8 cellular contexts compared by ENCODE assay signal in genomic region chr15:40097968-40098476, GRCh38. TPM values are rescaled to one million over a fixed set of nuclear protein-coding genes. Genes with fewer than 3 reads are reported as not detected.
DNase-seq lines count a peak whose midpoint lies in the region; ATAC-seq and TF ChIP-seq lines count a peak whose summit lies in the region.

No MANE protein-coding gene starts in this region.

- CTCF ChIA-PET in A673 (lab: Charles Lee), result interaction anchor here (1.2 to 2.0 kb wide), 2 partner anchors 9 to 10 kb away, joined by 4 to 5 read pairs; partner anchors contain the start of gene BMF

- peaks cover 83% of the 10 kb centered on the region for H3K4me1 Mint-ChIP-seq in GM23338

- H3K9me3 ChIP-seq in A673 (ENCODE audit: low read depth, low read length, poor library complexity, severe bottlenecking) (no peaks in the 10 kb centered on the region), thyroid gland (no peaks in the 10 kb centered on the region)

- H3K27me3 ChIP-seq in A673 (replicated peaks; ENCODE audit: insufficient read depth, low read depth, low read length, poor library complexity) (no peaks in the 10 kb centered on the region), GM23338 (ENCODE audit: insufficient read depth) (no peaks in the 10 kb centered on the region), layer of hippocampus (ENCODE audit: control insufficient read depth, insufficient read depth, low read length) (no peaks in the 10 kb centered on the region), thyroid gland (no peaks in the 10 kb centered on the region)

- H3K27me3 Mint-ChIP-seq in GM23338 (ENCODE audit: insufficient read depth, low read depth, poor library complexity), result peaks cover 18% of the 10 kb centered on the region

- peaks cover 88% of the 10 kb centered on the region for H3K4me1 ChIP-seq in A673 (ENCODE audit: insufficient read depth, low read length, poor library complexity, severe bottlenecking)
- peaks cover 59% of the 10 kb centered on the region for H3K4me1 ChIP-seq in GM23338 (ENCODE audit: insufficient read depth)
- peaks cover 91 to 100% of the 10 kb centered on the region in 2 donors for H3K4me1 ChIP-seq in thyroid gland

- no TSS peak for BruUV-seq in A673 (replicated peaks; lab: Mats Ljungman, UMichigan)

- H4K20me1 ChIP-seq in GM23338 (replicated peaks; ENCODE audit: insufficient read depth), result 0 out of 2 replicates have a peak, but pooled peaks cover 3% of the 10 kb centered on the region

- peaks cover 14% of the 10 kb centered on the region; the same call in 2 of the 3 replicates for H3K36me3 Mint-ChIP-seq in GM23338 (ENCODE audit: low read depth)

- peaks cover 8% of the 10 kb centered on the region; the same call in 1 of the 2 replicates for H3F3A ChIP-seq in GM23338 (replicated peaks; ENCODE audit: low read depth)

- H3K9me2 ChIP-seq in GM23338 (ENCODE audit: insufficient read depth), result no peaks in the 10 kb centered on the region

- H3K36me3 ChIP-seq in A673 (ENCODE audit: insufficient read depth, low read length, poor library complexity, severe bottlenecking) (peaks cover 3% of the 10 kb centered on the region), GM23338 (ENCODE audit: insufficient read depth) (no peaks in the 10 kb centered on the region; the same call in 1 of the 2 replicates), thyroid gland (no peaks in the 10 kb centered on the region)

- intact Hi-C loops in A673 (cut with micrococcal nuclease; ENCODE audit: unreplicated experiment) (no loop called here), thyroid gland (cut with DNase I) (no loop called here)

- H3K27ac Mint-ChIP-seq in GM23338, result no peak overlapping the region

- H3K4me3 ChIP-seq in A673 (ENCODE audit: low read depth, low read length, poor library complexity, severe bottlenecking) (no peak overlapping the region), GM23338 (no peak overlapping the region), thyroid gland (replicated peaks in 1 of 3) (no peak overlapping the region)

- peak; percentile 9; the same call in 2 of the 3 replicates for ATAC-seq in GM23338
- no peak for ATAC-seq in GM19351 (IDR thresholded peaks at IDR 0.05; ENCODE audit: unreplicated experiment)
- no peak for ATAC-seq in GM21619 (IDR thresholded peaks at IDR 0.05; ENCODE audit: unreplicated experiment)
- ATAC-seq in HG02840 (IDR thresholded peaks at IDR 0.05; ENCODE audit: low FRiP score, unreplicated experiment), result no peak

- no peaks in the 10 kb centered on the region for H3K9me3 Mint-ChIP-seq in GM23338

- peak overlapping the region; percentile 65; the same call in 1 of the 2 replicates for H3K4me2 ChIP-seq in GM23338

- TF ChIP-seq CTCF in A673 (conservative IDR thresholded peaks at IDR 0.05; ENCODE audit: low read depth, low read length) (no peak), GM23338 (conservative IDR thresholded peaks at IDR 0.05; ENCODE audit: low read depth in 2 of 2) (no peak), thyroid gland (IDR thresholded peaks at IDR 0.05) (no peak)

- 32 to 41% methylated on average over 5 to 10 of the region's 10 CpGs for WGBS in thyroid gland, 2 donors

- H3K79me2 ChIP-seq in GM23338 (replicated peaks; ENCODE audit: insufficient read depth), result no peaks in the 10 kb centered on the region

- peak overlapping the region; percentile 73 for H3K27ac ChIP-seq in A673 (ENCODE audit: low read depth, low read length, poor library complexity, severe bottlenecking)
- H3K27ac ChIP-seq in GM23338 (ENCODE audit: low read depth), result 0 out of 2 replicates have a peak overlapping the region, but pooled peaks have one; percentile 64
- H3K27ac ChIP-seq in layer of hippocampus (ENCODE audit: low read depth, low read length), result peak overlapping the region; percentile 47
- peak overlapping the region; percentile 89 to 96 (median 92) for H3K27ac ChIP-seq in thyroid gland

- no peak overlapping the region for H3K4me3 Mint-ChIP-seq in GM23338

- POLR2A ChIA-PET in A673 (lab: Charles Lee; ENCODE audit: low non-redundant PET), result no interaction called here

- DNase-seq in A673 (ENCODE audit: low spot score), result no peak
- DNase-seq in GM23338 (ENCODE audit: low spot score), result peak; percentile 52
- DNase-seq in UCSD-AML1 (lab: John Stamatoyannopoulos, UW; ENCODE audit: unreplicated experiment), result peak; percentile 75
- DNase-seq in thyroid gland, result peak; percentile 53 to 54

- no peak overlapping the region for H2AFZ ChIP-seq in GM23338

- TF ChIP-seq POLR2A in thyroid gland (IDR thresholded peaks at IDR 0.05), result no peak

TF ChIP-seq in GM23338, 12 proteins besides CTCF, POLR2A, EP300 and RAD21 (continues in another document):
- TF ChIP-seq EZH2phosphoT487 (IDR thresholded peaks at IDR 0.05; ENCODE audit: unreplicated experiment) (no peak), JUNB (IDR thresholded peaks at IDR 0.05; ENCODE audit: unreplicated experiment) (no peak), ZNF462 (CRISPR knock-in tag; IDR thresholded peaks at IDR 0.05) (no peak), CREB1 (CRISPR knock-in tag; IDR thresholded peaks at IDR 0.05; ENCODE audit: low read depth) (no peak), POLR2AphosphoS5 (IDR thresholded peaks at IDR 0.05; ENCODE audit: low read depth) (no peak), ZNF114 (CRISPR knock-in tag; IDR thresholded peaks at IDR 0.05) (no peak)
- TF ChIP-seq, protein P1, sequence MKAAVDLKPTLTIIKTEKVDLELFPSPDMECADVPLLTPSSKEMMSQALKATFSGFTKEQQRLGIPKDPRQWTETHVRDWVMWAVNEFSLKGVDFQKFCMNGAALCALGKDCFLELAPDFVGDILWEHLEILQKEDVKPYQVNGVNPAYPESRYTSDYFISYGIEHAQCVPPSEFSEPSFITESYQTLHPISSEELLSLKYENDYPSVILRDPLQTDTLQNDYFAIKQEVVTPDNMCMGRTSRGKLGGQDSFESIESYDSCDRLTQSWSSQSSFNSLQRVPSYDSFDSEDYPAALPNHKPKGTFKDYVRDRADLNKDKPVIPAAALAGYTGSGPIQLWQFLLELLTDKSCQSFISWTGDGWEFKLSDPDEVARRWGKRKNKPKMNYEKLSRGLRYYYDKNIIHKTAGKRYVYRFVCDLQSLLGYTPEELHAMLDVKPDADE (IDR thresholded peaks at IDR 0.05), result no peak

RNA-seq across cellular contexts. Expression of gene BMF, which starts 10.7 kb away (rescaled TPM):
- total RNA-seq in A673 (2021), result 18.5 and 29.9 TPM in 2 replicates
- total RNA-seq in GM23338 (2014; rRNA removed; shearing (Covaris generic)), result 16.0 and 20.3 TPM in 2 replicates
- 2.0 and 2.5 TPM in 2 replicates for polyA plus RNA-seq in GM23338 (2016; fragmentation: Nextera tagmentation; extraction: Ambion mirVana)
- 10 to 100 TPM; 31.9 to 49.3 (median 37.2) TPM for total RNA-seq in thyroid gland

RNA-seq across cellular contexts. Expression of gene SRP14, which starts 59.0 kb away (rescaled TPM):
- total RNA-seq in A673 (2021) (272 and 274 TPM in 2 replicates), thyroid gland (100 to 1,000 TPM; 327 to 576 (median 408) TPM)
- 249 and 294 TPM in 2 replicates for total RNA-seq in GM23338 (2014; rRNA removed; shearing (Covaris generic))
- 1,410 and 1,412 TPM in 2 replicates for polyA plus RNA-seq in GM23338 (2016; fragmentation: Nextera tagmentation; extraction: Ambion mirVana)
